Comparison of ENCODE assay signal across 13 cellular contexts in genomic region chr2:48113767-48114166, GRCh38.
DNase-seq lines count a peak whose midpoint lies in the region; ATAC-seq and TF ChIP-seq lines count a peak whose summit lies in the region.
"Had no signal": no experiment of that assay in that cellular context is flagged by ENCODE, and none has a peak within 500 bp of the region (broad histone marks: within the 10 kb centered on the region; RNA-seq: fewer than 3 reads in every experiment).

No MANE protein-coding gene starts in this region.

- peak overlapping the region; percentile 84 for H3K27ac Mint-ChIP-seq in activated naive CD4-positive, alpha-beta T cell treated with anti-CD3 and anti-CD28 coated beads, Interleukin-2, amount 50 U/mL, for 24 hours

- no peak overlapping the region for H3K4me3 Mint-ChIP-seq in activated naive CD4-positive, alpha-beta T cell treated with anti-CD3 and anti-CD28 coated beads, Interleukin-2, amount 50 U/mL, for 24 hours

- ATAC-seq in foreskin keratinocyte, result no peak
- no peak for ATAC-seq in upper lobe of left lung (ENCODE audit: low FRiP score in 2 of 2)
- ATAC-seq in GM21528 (IDR thresholded peaks at IDR 0.05; ENCODE audit: low FRiP score, unreplicated experiment), result no peak
- ATAC-seq: Panc1 had no signal

- H3K36me3 ChIP-seq in PC-9 (ENCODE audit: low read depth), result no peaks in the 10 kb centered on the region
- H3K36me3 ChIP-seq in upper lobe of left lung, result no peaks in the 10 kb centered on the region
- H3K36me3 ChIP-seq: cardiac muscle cell, sigmoid colon, uterus had no signal

- TF ChIP-seq CTCF in PC-9 (conservative IDR thresholded peaks at IDR 0.05) (no peak), foreskin keratinocyte (conservative IDR thresholded peaks at IDR 0.05) (no peak), upper lobe of left lung (IDR thresholded peaks at IDR 0.05) (no peak)

- TF ChIP-seq POLR2A in upper lobe of left lung (IDR thresholded peaks at IDR 0.05), result no peak

- H3K9me2 ChIP-seq in PC-9 (ENCODE audit: insufficient read depth), result no peaks in the 10 kb centered on the region

- no peaks in the 10 kb centered on the region for H3K9me3 Mint-ChIP-seq in activated naive CD4-positive, alpha-beta T cell treated with anti-CD3 and anti-CD28 coated beads, Interleukin-2, amount 50 U/mL, for 24 hours

- no peak overlapping the region for H3K4me3 ChIP-seq in PC-9
- no peak overlapping the region for H3K4me3 ChIP-seq in upper lobe of left lung
- H3K4me3 ChIP-seq: cardiac muscle cell, sigmoid colon, uterus had no signal

- DNase-seq in activated naive CD4-positive, alpha-beta T cell (lab: John Stamatoyannopoulos, UW), result no peak
- no peak for DNase-seq in PC-9
- DNase-seq in foreskin keratinocyte, result no peak
- DNase-seq in upper lobe of left lung, result no peak
- DNase-seq in NCI-H1694 treated with DMSO at 0.1 percent for 48 hours (lab: John Stamatoyannopoulos, UW), result no peak
- no peak for DNase-seq in activated CD4-positive, alpha-beta T cell treated with anti-CD3 and anti-CD28 coated beads for 1 hour
- DNase-seq: sigmoid colon, T-helper 9 cell, uterus had no signal

- H3K27me3 ChIP-seq in PC-9 (ENCODE audit: insufficient read depth, low read depth) (no peaks in the 10 kb centered on the region), foreskin keratinocyte (no peaks in the 10 kb centered on the region), upper lobe of left lung (no peaks in the 10 kb centered on the region)
- H3K27me3 ChIP-seq: cardiac muscle cell, sigmoid colon, uterus had no signal

- BruUV-seq in PC-9 (replicated peaks; lab: Mats Ljungman, UMichigan), result TSS peak; percentile 77

- H3K4me1 Mint-ChIP-seq in activated naive CD4-positive, alpha-beta T cell treated with anti-CD3 and anti-CD28 coated beads, Interleukin-2, amount 50 U/mL, for 24 hours, result peaks cover 37% of the 10 kb centered on the region

- POLR2A ChIA-PET in PC-9 (lab: Charles Lee; ENCODE audit: unreplicated experiment), result no interaction called here

- no peaks in the 10 kb centered on the region for H3K27me3 Mint-ChIP-seq in activated naive CD4-positive, alpha-beta T cell treated with anti-CD3 and anti-CD28 coated beads, Interleukin-2, amount 50 U/mL, for 24 hours

- H3K36me3 Mint-ChIP-seq in activated naive CD4-positive, alpha-beta T cell treated with anti-CD3 and anti-CD28 coated beads, Interleukin-2, amount 50 U/mL, for 24 hours, result no peaks in the 10 kb centered on the region

- WGBS in upper lobe of left lung, 2 donors, result 44 to 53% methylated on average over 1 of the region's 1 CpG

- H4K20me1 ChIP-seq in PC-9 (ENCODE audit: insufficient read depth), result no peaks in the 10 kb centered on the region

- H3K4me1 ChIP-seq in PC-9 (replicated peaks; ENCODE audit: insufficient read depth), result peaks cover 58% of the 10 kb centered on the region
- peaks cover 13% of the 10 kb centered on the region for H3K4me1 ChIP-seq in foreskin keratinocyte
- H3K4me1 ChIP-seq in upper lobe of left lung, result peaks cover 10 to 24% (median 17%) of the 10 kb centered on the region in 4 donors
- H3K4me1 ChIP-seq: uterus had no signal

- peaks cover 45% of the 10 kb centered on the region for H3F3A ChIP-seq in PC-9 (ENCODE audit: insufficient read depth, low read depth)

- H3K9me3 ChIP-seq in PC-9 (ENCODE audit: insufficient read depth, low read depth) (no peaks in the 10 kb centered on the region), upper lobe of left lung (no peaks in the 10 kb centered on the region)
- H3K9me3 ChIP-seq: sigmoid colon, uterus had no signal

- TF ChIP-seq EP300 in upper lobe of left lung (IDR thresholded peaks at IDR 0.05), result no peak

- CTCF ChIA-PET in PC-9 (lab: Charles Lee), result interaction anchor here (0.6 kb wide), 2 partner anchors 15 to 271 kb away, joined by 3 to 13 read pairs; no protein-coding TSS in a partner anchor

- H3K27ac ChIP-seq in PC-9 (peak overlapping the region; percentile 91), foreskin keratinocyte (peak overlapping the region; percentile 92), upper lobe of left lung (peak overlapping the region in 3 of 4 donors; percentile 22 to 95 (median 36))
- H3K27ac ChIP-seq: cardiac muscle cell, sigmoid colon, uterus had no signal

- H3K79me2 ChIP-seq in PC-9 (ENCODE audit: low read depth), result no peaks in the 10 kb centered on the region

- intact Hi-C loops in PC-9 (cut with micrococcal nuclease; ENCODE audit: unreplicated experiment), result no loop called here

- no peak overlapping the region for H2AFZ ChIP-seq in PC-9

- H3K4me2 ChIP-seq in PC-9, result peak overlapping the region; percentile 30

Comparison
In these comparisons a context has a peak if more than half of its experiments do, and no peak if none do; other contexts are left out.
1. H3K27ac ChIP-seq: peak in every context shown above with its lines; median percentile 92 in foreskin keratinocyte; 91 in PC-9; 36 in upper lobe of left lung.